20 cellular contexts compared by ENCODE assay signal in the genomic region with DNA sequence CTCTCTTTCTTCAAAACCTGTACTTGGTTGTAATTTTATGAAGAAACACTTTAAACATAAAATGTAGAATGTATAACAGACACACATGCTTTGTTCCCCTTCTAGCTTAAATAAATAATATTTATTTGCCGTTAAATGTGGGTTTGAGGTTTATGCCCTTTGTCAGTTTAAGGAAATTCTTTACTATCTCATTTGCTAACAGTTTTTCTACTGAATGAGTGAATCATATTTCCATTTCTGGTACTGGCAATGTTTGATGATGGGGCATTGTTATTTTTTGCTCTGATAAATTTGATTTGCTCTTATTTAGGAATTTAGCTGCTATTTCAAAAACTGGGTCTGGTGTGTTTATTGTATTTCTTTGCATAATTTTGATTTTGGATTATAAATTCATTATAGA.
DNase-seq lines count a peak whose midpoint lies in the region; ATAC-seq, FAIRE-seq and TF ChIP-seq lines count a peak whose summit lies in the region.
"Had no signal": no experiment of that assay in that cellular context is flagged by ENCODE, and none has a peak within 500 bp of the region (broad histone marks: within the 10 kb centered on the region; RNA-seq: fewer than 3 reads in every experiment).

No MANE protein-coding gene starts in this region.

- CTCF ChIA-PET in HepG2 (lab: Yijun Ruan, JAX; ENCODE audit: low intra/inter-chr PET ratio, low total read pairs), result no interaction called here

- H3K27ac ChIP-seq in HepG2 (ENCODE audit: extremely low read length, insufficient read depth, low read length) (no peak overlapping the region), right lobe of liver (no peak overlapping the region), Peyer's patch (no peak overlapping the region)
- H3K27ac ChIP-seq: 22Rv1 had no signal

- TF ChIP-seq POLR2A in HepG2 (IDR thresholded peaks at IDR 0.05; ENCODE audit: insufficient read depth in 1 of 2, low read depth in 2 of 2, low read length in 2 of 2) (no peak), right lobe of liver (IDR thresholded peaks at IDR 0.05) (no peak), Peyer's patch (IDR thresholded peaks at IDR 0.05) (no peak)

- DNase-seq in HepG2 (ENCODE audit: low spot score) (no peak), right lobe of liver (no peak), fibroblast of the aortic adventitia (ENCODE audit: low read depth) (peak; percentile 12), Peyer's patch (no peak), NCI-H1694 treated with DMSO at 0.1 percent for 48 hours (lab: John Stamatoyannopoulos, UW) (no peak)
- DNase-seq: ACHN, GDM1, MG63, NCI-H1105 treated with DMSO at 0.1 percent for 48 hours, NCI-H2029 treated with DMSO at 0.1 percent for 48 hours, NCI-H2227 treated with DMSO at 0.1 percent for 48 hours, NCI-H510A, NCI-H748 treated with DMSO at 0.1 percent for 48 hours had no signal

- H3K9ac ChIP-seq in HepG2 (ENCODE audit: insufficient read depth, low read depth, low read length), result no peak overlapping the region

- intact Hi-C loops in HepG2 (cut with micrococcal nuclease; ENCODE audit: unreplicated experiment), result no loop called here
- intact Hi-C loops in right lobe of liver (cut with DNase I), result no loop called here

- H3K27me3 ChIP-seq in HepG2 (ENCODE audit: control insufficient read depth in 1 of 2, insufficient read depth in 2 of 2, low read length in 2 of 2), result no peaks in the 10 kb centered on the region
- H3K27me3 ChIP-seq in right lobe of liver, result no peaks in the 10 kb centered on the region
- no peaks in the 10 kb centered on the region for H3K27me3 ChIP-seq in Peyer's patch
- H3K27me3 ChIP-seq: MG63 had no signal

- TF ChIP-seq RAD21 in HepG2 (CRISPR knock-in tag; IDR thresholded peaks at IDR 0.05), result no peak

- H3K4me3 ChIP-seq in HepG2 (replicated peaks in 1 of 3; ENCODE audit: insufficient read depth in 1 of 3, low read depth in 2 of 3, low read length in 3 of 3) (no peak overlapping the region), right lobe of liver (no peak overlapping the region), fibroblast of the aortic adventitia (ENCODE audit: low read depth, low read length) (no peak overlapping the region), Peyer's patch (no peak overlapping the region)
- H3K4me3 ChIP-seq: GM12878, K562, MG63 had no signal

- H3K4me2 ChIP-seq in HepG2 (ENCODE audit: low read depth, low read length), result no peak overlapping the region

- no peak for ATAC-seq in HepG2
- no peak for ATAC-seq in right lobe of liver
- peak; percentile 3; the same call in 1 of the 3 replicates for ATAC-seq in SK-N-SH treated with all-trans-retinoic acid at 6 μM for 48 hours
- no peak for ATAC-seq in GM21515 (IDR thresholded peaks at IDR 0.05; ENCODE audit: unreplicated experiment)
- ATAC-seq: GM12878, HCT116, K562 had no signal

- no peaks in the 10 kb centered on the region for H3K4me1 ChIP-seq in HepG2 (ENCODE audit: insufficient read depth, low read length)
- H3K4me1 ChIP-seq in right lobe of liver, result no peaks in the 10 kb centered on the region
- no peaks in the 10 kb centered on the region for H3K4me1 ChIP-seq in Peyer's patch

- TF ChIP-seq CTCF in HepG2 (CRISPR knock-in tag; IDR thresholded peaks at IDR 0.05), result no peak
- TF ChIP-seq CTCF in right lobe of liver (IDR thresholded peaks at IDR 0.05), result no peak
- no peak for TF ChIP-seq CTCF in fibroblast of the aortic adventitia (IDR thresholded peaks at IDR 0.05; ENCODE audit: insufficient read depth, low read length)
- no peak for TF ChIP-seq CTCF in Peyer's patch (IDR thresholded peaks at IDR 0.05)

- BruUV-seq in HepG2 (replicated peaks; lab: Mats Ljungman, UMichigan), result no TSS peak

- no peak for FAIRE-seq in HepG2 (lab: Jason Lieb, UNC)
- FAIRE-seq: D721Med, GM12878, K562 had no signal

- WGBS in HepG2 (ENCODE audit: low lambda C conversion rate), result 1% methylated on average over 1 of the region's 1 CpG
- WGBS in right lobe of liver (ENCODE audit: insufficient coverage, low coverage, low lambda C conversion rate, missing lambda C conversion rate), result 59% methylated on average over 1 of the region's 1 CpG

- in situ Hi-C loops in HepG2 (cut with HindIII; ENCODE audit: extremely low pct_ligation_motif_present, low pct_unique_long_range_greater_than_20kb), result no loop called here

- H3K36me3 ChIP-seq in HepG2 (replicated peaks in 1 of 2; ENCODE audit: control insufficient read depth in 1 of 2, insufficient read depth in 2 of 2, low read length in 2 of 2) (no peaks in the 10 kb centered on the region), right lobe of liver (no peaks in the 10 kb centered on the region), Peyer's patch (no peaks in the 10 kb centered on the region)
- H3K36me3 ChIP-seq: MG63 had no signal

- TF ChIP-seq EP300 in HepG2 (IDR thresholded peaks at IDR 0.05; ENCODE audit: low read depth in 2 of 2, low read length in 2 of 2), result no peak
- TF ChIP-seq EP300 in HepG2 (CRISPR knock-in tag; IDR thresholded peaks at IDR 0.05; ENCODE audit: borderline replicate concordance), result no peak

- peaks cover 20% of the 10 kb centered on the region; the same call in 1 of the 2 replicates for H3K9me3 ChIP-seq in HepG2 (ENCODE audit: low read length)
- no peaks in the 10 kb centered on the region for H3K9me3 ChIP-seq in right lobe of liver
- no peaks in the 10 kb centered on the region for H3K9me3 ChIP-seq in Peyer's patch
- H3K9me3 ChIP-seq: MG63 had no signal

- no peaks in the 10 kb centered on the region for H3K79me2 ChIP-seq in HepG2 (ENCODE audit: insufficient read depth, low read length)

- H2AFZ ChIP-seq in HepG2 (ENCODE audit: low read length), result no peak overlapping the region

- no peaks in the 10 kb centered on the region for H4K20me1 ChIP-seq in HepG2 (ENCODE audit: insufficient read depth, low read length)

- POLR2A ChIA-PET in HepG2 (lab: Yijun Ruan, JAX), result no interaction called here

TF ChIP-seq in HepG2, 621 proteins besides CTCF, POLR2A, EP300 and RAD21:
- TF ChIP-seq HNRNPK (IDR thresholded peaks at IDR 0.05; ENCODE audit: low read depth, low read length, poor library complexity, severe bottlenecking), result peak; percentile 54
- no peak for TF ChIP-seq ZNF792 (CRISPR knock-in tag; IDR thresholded peaks at IDR 0.05)
- no peak for TF ChIP-seq TOE1 (CRISPR knock-in tag; IDR thresholded peaks at IDR 0.05)
- TF ChIP-seq SMAD1 (CRISPR knock-in tag; IDR thresholded peaks at IDR 0.05; ENCODE audit: borderline replicate concordance, low read depth), result no peak
- no peak for TF ChIP-seq ARNT2 (CRISPR knock-in tag; IDR thresholded peaks at IDR 0.05; ENCODE audit: low read depth)
- TF ChIP-seq ZNF629 (CRISPR knock-in tag; conservative IDR thresholded peaks at IDR 0.05), result no peak
TF ChIP-seq in HepG2: peak in this region for 1.

TF ChIP-seq in SK-N-SH treated with all-trans-retinoic acid at 6 μM for 48 hours, 23 proteins besides CTCF, POLR2A, EP300 and RAD21:
- no peak for TF ChIP-seq PPARA (CRISPR knock-in tag; IDR thresholded peaks at IDR 0.05; ENCODE audit: borderline replicate concordance)
